Comparison of ENCODE assay signal across 20 cellular contexts in the genomic region with DNA sequence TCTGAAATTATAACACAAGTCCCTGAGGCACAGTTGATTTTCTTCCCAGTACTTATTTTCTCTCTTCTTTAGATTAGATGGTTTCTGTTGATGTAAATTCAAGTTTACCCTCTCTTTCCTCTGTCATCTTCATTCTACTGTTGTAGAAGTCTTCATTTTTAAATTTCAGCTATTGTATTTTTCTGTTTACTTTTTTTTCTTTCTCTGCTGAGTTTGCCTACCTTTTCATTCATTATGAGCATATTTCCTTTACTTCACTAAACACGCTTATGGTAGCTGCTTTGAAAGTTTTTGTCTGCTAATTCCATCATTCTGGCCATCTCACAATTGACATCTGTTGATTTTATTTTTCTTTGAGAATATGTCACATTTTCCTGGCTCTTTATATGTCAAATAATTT.
DNase-seq lines count a peak whose midpoint lies in the region; ATAC-seq lines count a peak whose summit lies in the region.
"Had no signal": no experiment of that assay in that cellular context is flagged by ENCODE, and none has a peak within 500 bp of the region (broad histone marks: within the 10 kb centered on the region; RNA-seq: fewer than 3 reads in every experiment).

No MANE protein-coding gene starts in this region.

- DNase-seq in activated T-cell treated with anti-CD3 and anti-CD28 coated beads, Interleukin-2, amount 50 U/mL, for 72 hours: no peak
- no peak for DNase-seq in activated T-cell treated with anti-CD3 and anti-CD28 coated beads, Interleukin-2, amount 50 U/mL, for 48 hours
- no peak for DNase-seq in CD8-positive, alpha-beta memory T cell
- DNase-seq in SK-N-MC (ENCODE audit: low read depth, low spot score) (no peak), T1000 (lab: John Stamatoyannopoulos, UW) (no peak)
- no peak for DNase-seq in effector memory CD8-positive, alpha-beta T cell
- DNase-seq in activated T-helper 1 cell treated with anti-CD3 and anti-CD28 coated beads, Interleukin-12 subunit alpha, Interleukin-12 subunit beta, Interleukin-2, Interleukin-4 antibody, amounts not matched to agents 30 ng/mL and 10 ng/mL and 1 ng/mL, durations not matched to agents 14 hours and 24 hours and 36 hours (ENCODE audit: low spot score): no peak
- DNase-seq: DMS79; Kasumi-1; NCI-H1694; NCI-H2081; NCI-H2171; NCI-H345; NCI-H524; NCI-H774; NK-92 treated with Interleukin-12 subunit alpha and Interleukin-12 subunit beta, amount 100 ng/mL, for 24 hours had no signal

- H3K4me1 Mint-ChIP-seq in activated T-cell treated with anti-CD3 and anti-CD28 coated beads, Interleukin-2, amount 50 U/mL, for 72 hours (ENCODE audit: low read depth): peaks cover 53% of the 10 kb centered on the region
- H3K4me1 Mint-ChIP-seq in CD8-positive, alpha-beta memory T cell: peaks cover 37 to 71% (median 68%) of the 10 kb centered on the region in 3 donors
- H3K4me1 Mint-ChIP-seq in effector memory CD8-positive, alpha-beta T cell (ENCODE audit: low read depth in 2 of 2): peaks cover 27 to 58% of the 10 kb centered on the region in 2 donors
- H3K4me1 Mint-ChIP-seq in activated T-helper 1 cell treated with anti-CD3 and anti-CD28 coated beads, Interleukin-12 subunit alpha, Interleukin-12 subunit beta, Interleukin-2, Interleukin-4 antibody, amounts not matched to agents 30 ng/mL and 10 ng/mL and 1 ng/mL, durations not matched to agents 14 hours and 24 hours and 36 hours (ENCODE audit: low read depth): peaks cover 13% of the 10 kb centered on the region

- no peak overlapping the region for H3K9ac ChIP-seq in SK-N-MC (ENCODE audit: insufficient read length)

- intact Hi-C loops in activated T-helper 1 cell treated with anti-CD3 and anti-CD28 coated beads, Interleukin-12 subunit alpha, Interleukin-12 subunit beta, Interleukin-2, Interleukin-4 antibody, amounts not matched to agents 30 ng/mL and 10 ng/mL and 1 ng/mL, durations not matched to agents 14 hours and 24 hours and 36 hours (cut with micrococcal nuclease): no loop called here

- H3K36me3 ChIP-seq in CD8-positive, alpha-beta memory T cell (ENCODE audit: insufficient read depth, low read length): peaks cover 5% of the 10 kb centered on the region
- H3K36me3 ChIP-seq in SK-N-MC (ENCODE audit: insufficient read depth, low read length): no peaks in the 10 kb centered on the region

- H3K27me3 Mint-ChIP-seq in activated T-cell treated with anti-CD3 and anti-CD28 coated beads, Interleukin-2, amount 50 U/mL, for 72 hours (ENCODE audit: low read depth): no peaks in the 10 kb centered on the region
- H3K27me3 Mint-ChIP-seq in CD8-positive, alpha-beta memory T cell: no peaks in the 10 kb centered on the region
- H3K27me3 Mint-ChIP-seq in effector memory CD8-positive, alpha-beta T cell: no peaks in the 10 kb centered on the region
- no peaks in the 10 kb centered on the region for H3K27me3 Mint-ChIP-seq in activated T-helper 1 cell treated with anti-CD3 and anti-CD28 coated beads, Interleukin-12 subunit alpha, Interleukin-12 subunit beta, Interleukin-2, Interleukin-4 antibody, amounts not matched to agents 30 ng/mL and 10 ng/mL and 1 ng/mL, durations not matched to agents 14 hours and 24 hours and 36 hours (ENCODE audit: insufficient read depth)
- H3K27me3 Mint-ChIP-seq: B cell, IgD-negative memory B cell had no signal

- peaks cover 0 to 8% of the 10 kb centered on the region in 2 donors for H3K9me3 Mint-ChIP-seq in activated T-cell treated with anti-CD3 and anti-CD28 coated beads, Interleukin-2, amount 50 U/mL, for 72 hours
- H3K9me3 Mint-ChIP-seq in CD8-positive, alpha-beta memory T cell: no peaks in the 10 kb centered on the region
- H3K9me3 Mint-ChIP-seq in effector memory CD8-positive, alpha-beta T cell: no peaks in the 10 kb centered on the region
- H3K9me3 Mint-ChIP-seq in activated T-helper 1 cell treated with anti-CD3 and anti-CD28 coated beads, Interleukin-12 subunit alpha, Interleukin-12 subunit beta, Interleukin-2, Interleukin-4 antibody, amounts not matched to agents 30 ng/mL and 10 ng/mL and 1 ng/mL, durations not matched to agents 14 hours and 24 hours and 36 hours: peaks cover 24% of the 10 kb centered on the region
- H3K9me3 Mint-ChIP-seq: IgD-negative memory B cell had no signal

- CTCF ChIA-PET in CD8-positive, alpha-beta memory T cell (lab: Charles Lee): no interaction called here

- POLR2A ChIA-PET in CD8-positive, alpha-beta memory T cell (lab: Charles Lee): no interaction called here

- no peaks in the 10 kb centered on the region for H3K9me3 ChIP-seq in CD8-positive, alpha-beta memory T cell (ENCODE audit: low read length)
- no peaks in the 10 kb centered on the region; the same call in 1 of the 2 replicates for H3K9me3 ChIP-seq in SK-N-MC (ENCODE audit: low read depth, low read length)
- H3K9me3 ChIP-seq: A549 had no signal

- H3K36me3 Mint-ChIP-seq in activated T-cell treated with anti-CD3 and anti-CD28 coated beads, Interleukin-2, amount 50 U/mL, for 72 hours (ENCODE audit: insufficient read depth in 2 of 2): peaks cover 2 to 29% of the 10 kb centered on the region in 2 donors
- H3K36me3 Mint-ChIP-seq in CD8-positive, alpha-beta memory T cell: peaks cover 6 to 38% (median 17%) of the 10 kb centered on the region in 3 donors
- peaks cover 18% of the 10 kb centered on the region for H3K36me3 Mint-ChIP-seq in effector memory CD8-positive, alpha-beta T cell (ENCODE audit: insufficient read depth)
- H3K36me3 Mint-ChIP-seq in activated T-helper 1 cell treated with anti-CD3 and anti-CD28 coated beads, Interleukin-12 subunit alpha, Interleukin-12 subunit beta, Interleukin-2, Interleukin-4 antibody, amounts not matched to agents 30 ng/mL and 10 ng/mL and 1 ng/mL, durations not matched to agents 14 hours and 24 hours and 36 hours (ENCODE audit: low read depth): peaks cover 23% of the 10 kb centered on the region

- no peak for ATAC-seq in activated T-cell treated with anti-CD3 and anti-CD28 coated beads, Interleukin-2, amount 50 U/mL, for 72 hours (replicated peaks in 1 of 2)
- ATAC-seq in effector memory CD8-positive, alpha-beta T cell (replicated peaks): no peak
- ATAC-seq: A549 had no signal

- peaks cover 12% of the 10 kb centered on the region for H3K4me1 ChIP-seq in CD8-positive, alpha-beta memory T cell (ENCODE audit: insufficient read depth, low read length)
- H3K4me1 ChIP-seq: A549 had no signal

- H3K27ac ChIP-seq in CD8-positive, alpha-beta memory T cell (ENCODE audit: low read depth, low read length): peak overlapping the region; percentile 61
- peak overlapping the region; percentile 64; the same call in 1 of the 2 replicates for H3K27ac ChIP-seq in SK-N-MC
- H3K27ac ChIP-seq: A549, RWPE1 had no signal

- H3K27me3 ChIP-seq in CD8-positive, alpha-beta memory T cell (ENCODE audit: insufficient read depth, low read length, poor library complexity, severe bottlenecking): no peaks in the 10 kb centered on the region

- peak overlapping the region; percentile 90 for H3K27ac Mint-ChIP-seq in activated T-cell treated with anti-CD3 and anti-CD28 coated beads, Interleukin-2, amount 50 U/mL, for 72 hours
- H3K27ac Mint-ChIP-seq in CD8-positive, alpha-beta memory T cell: peak overlapping the region in 2 of 8 donors; percentile 6 to 24
- peak overlapping the region; percentile 6 to 13 for H3K27ac Mint-ChIP-seq in effector memory CD8-positive, alpha-beta T cell
- no peak overlapping the region for H3K27ac Mint-ChIP-seq in activated T-helper 1 cell treated with anti-CD3 and anti-CD28 coated beads, Interleukin-12 subunit alpha, Interleukin-12 subunit beta, Interleukin-2, Interleukin-4 antibody, amounts not matched to agents 30 ng/mL and 10 ng/mL and 1 ng/mL, durations not matched to agents 14 hours and 24 hours and 36 hours
- H3K27ac Mint-ChIP-seq: B cell, IgD-negative memory B cell had no signal

- no peak overlapping the region for H3K4me3 ChIP-seq in CD8-positive, alpha-beta memory T cell (ENCODE audit: low read length)
- H3K4me3 ChIP-seq in SK-N-MC: no peak overlapping the region
- H3K4me3 ChIP-seq: A549 had no signal

- H3K4me3 Mint-ChIP-seq in activated T-cell treated with anti-CD3 and anti-CD28 coated beads, Interleukin-2, amount 50 U/mL, for 72 hours: peak overlapping the region in 1 of 2 donors; percentile 7
- H3K4me3 Mint-ChIP-seq in CD8-positive, alpha-beta memory T cell: no peak overlapping the region
- H3K4me3 Mint-ChIP-seq in effector memory CD8-positive, alpha-beta T cell: no peak overlapping the region
- H3K4me3 Mint-ChIP-seq in activated T-helper 1 cell treated with anti-CD3 and anti-CD28 coated beads, Interleukin-12 subunit alpha, Interleukin-12 subunit beta, Interleukin-2, Interleukin-4 antibody, amounts not matched to agents 30 ng/mL and 10 ng/mL and 1 ng/mL, durations not matched to agents 14 hours and 24 hours and 36 hours: no peak overlapping the region
- H3K4me3 Mint-ChIP-seq: B cell, IgD-negative memory B cell had no signal
